In the genomic region with DNA sequence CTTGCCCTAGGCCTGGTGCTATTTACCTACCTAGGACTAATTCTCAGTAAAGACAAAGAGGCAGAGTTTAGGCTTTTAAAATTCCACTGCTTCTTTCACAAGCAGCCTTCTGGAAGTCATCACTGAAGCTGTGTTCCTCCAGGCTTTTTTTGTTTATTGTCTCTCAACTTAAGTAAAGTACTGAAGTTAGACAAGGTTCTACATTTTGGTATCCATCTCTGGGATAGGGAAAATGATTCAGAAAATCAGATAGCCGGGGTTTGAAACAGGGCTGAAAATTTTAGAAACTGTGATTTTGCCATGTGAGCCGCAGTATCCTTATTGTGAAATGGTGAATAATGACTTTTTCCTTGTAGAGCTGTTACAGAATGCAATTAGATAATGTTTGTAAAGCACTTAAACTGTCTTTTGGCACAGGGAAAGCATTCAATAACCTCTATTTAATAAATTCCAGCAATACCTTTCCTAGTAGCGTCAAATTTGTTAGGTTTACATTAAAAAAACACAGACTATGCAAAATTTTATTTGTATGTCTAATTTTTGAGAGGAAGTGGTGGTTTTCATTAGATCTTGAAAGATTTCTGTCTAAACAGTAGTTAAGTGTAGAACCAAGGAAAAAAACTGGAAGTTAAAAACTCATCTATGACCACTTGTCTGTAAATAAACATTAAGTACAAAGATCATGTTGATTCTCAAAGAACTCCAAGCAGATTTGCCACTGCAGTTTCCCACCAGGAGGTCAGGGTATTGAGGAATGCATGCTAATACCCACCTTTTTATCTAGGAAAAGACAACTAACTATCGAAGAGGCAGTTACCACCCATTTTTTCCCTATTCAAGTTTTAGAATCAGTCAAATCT, we compare ENCODE assay signal across 1 cellular context.
A peak's percentile ranks its signal among the peaks of the same experiment; 100 is the strongest.
TF ChIP-seq lines count a peak whose summit lies in the region.

No MANE protein-coding gene starts in this region.

TF ChIP-seq in HepG2, 621 proteins besides CTCF, POLR2A, EP300 and RAD21 (continued from another document and continues in another):
- TF ChIP-seq ZNF781 (CRISPR knock-in tag; IDR thresholded peaks at IDR 0.05; ENCODE audit: borderline replicate concordance, not compliant biosample characterization), result no peak
- TF ChIP-seq SKI (IDR thresholded peaks at IDR 0.05; ENCODE audit: partially characterized antibody), result peak; percentile 11
- TF ChIP-seq ONECUT2 (CRISPR knock-in tag; IDR thresholded peaks at IDR 0.05), result peak; percentile 18; the same call in 1 of the 2 replicates
- TF ChIP-seq ZNF687 (CRISPR knock-in tag; IDR thresholded peaks at IDR 0.05), result no peak
- TF ChIP-seq MAFK (conservative IDR thresholded peaks at IDR 0.05 in 1 of 2, IDR thresholded peaks at IDR 0.05 in 1 of 2; ENCODE audit: low read length in 2 of 2), result peak in 1 of 2 experiments; percentile 42; a peak in 2 of 4 replicates
- TF ChIP-seq ZBTB1 (CRISPR knock-in tag; IDR thresholded peaks at IDR 0.05; ENCODE audit: borderline replicate concordance), result no peak
- peak; percentile 23; the same call in 1 of the 2 replicates for TF ChIP-seq ZNF264 (CRISPR knock-in tag; IDR thresholded peaks at IDR 0.05)
- TF ChIP-seq ZNF503 (CRISPR knock-in tag; IDR thresholded peaks at IDR 0.05), result peak; percentile 69; the same call in 1 of the 2 replicates
- peak; percentile 43 for TF ChIP-seq TCF7 (IDR thresholded peaks at IDR 0.05; ENCODE audit: low read depth)
- TF ChIP-seq, protein P1, sequence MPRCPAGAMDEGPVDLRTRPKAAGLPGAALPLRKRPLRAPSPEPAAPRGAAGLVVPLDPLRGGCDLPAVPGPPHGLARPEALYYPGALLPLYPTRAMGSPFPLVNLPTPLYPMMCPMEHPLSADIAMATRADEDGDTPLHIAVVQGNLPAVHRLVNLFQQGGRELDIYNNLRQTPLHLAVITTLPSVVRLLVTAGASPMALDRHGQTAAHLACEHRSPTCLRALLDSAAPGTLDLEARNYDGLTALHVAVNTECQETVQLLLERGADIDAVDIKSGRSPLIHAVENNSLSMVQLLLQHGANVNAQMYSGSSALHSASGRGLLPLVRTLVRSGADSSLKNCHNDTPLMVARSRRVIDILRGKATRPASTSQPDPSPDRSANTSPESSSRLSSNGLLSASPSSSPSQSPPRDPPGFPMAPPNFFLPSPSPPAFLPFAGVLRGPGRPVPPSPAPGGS (CRISPR knock-in tag; IDR thresholded peaks at IDR 0.05), result no peak
- peak; percentile 53; the same call in 1 of the 2 replicates for TF ChIP-seq GFI1 (CRISPR knock-in tag; IDR thresholded peaks at IDR 0.05; ENCODE audit: borderline replicate concordance)
- peak; percentile 49; the same call in 1 of the 2 replicates for TF ChIP-seq HDAC1 (CRISPR knock-in tag; IDR thresholded peaks at IDR 0.05)
- TF ChIP-seq PHF5A (CRISPR knock-in tag; IDR thresholded peaks at IDR 0.05; ENCODE audit: low read depth, unreplicated experiment), result no peak
- no peak for TF ChIP-seq KDM3A (CRISPR knock-in tag; IDR thresholded peaks at IDR 0.05; ENCODE audit: low read depth)
- peak; percentile 77; the same call in 1 of the 2 replicates for TF ChIP-seq NCOR1 (IDR thresholded peaks at IDR 0.05; ENCODE audit: borderline replicate concordance, low read length)
- TF ChIP-seq ZNF501 (CRISPR knock-in tag; IDR thresholded peaks at IDR 0.05), result no peak
- TF ChIP-seq SPEN (CRISPR knock-in tag; IDR thresholded peaks at IDR 0.05; ENCODE audit: low read depth), result no peak; the same call in 1 of the 2 replicates
- no peak for TF ChIP-seq TCF7L2 (IDR thresholded peaks at IDR 0.05; ENCODE audit: low read depth, low read length)
- TF ChIP-seq, protein P2, sequence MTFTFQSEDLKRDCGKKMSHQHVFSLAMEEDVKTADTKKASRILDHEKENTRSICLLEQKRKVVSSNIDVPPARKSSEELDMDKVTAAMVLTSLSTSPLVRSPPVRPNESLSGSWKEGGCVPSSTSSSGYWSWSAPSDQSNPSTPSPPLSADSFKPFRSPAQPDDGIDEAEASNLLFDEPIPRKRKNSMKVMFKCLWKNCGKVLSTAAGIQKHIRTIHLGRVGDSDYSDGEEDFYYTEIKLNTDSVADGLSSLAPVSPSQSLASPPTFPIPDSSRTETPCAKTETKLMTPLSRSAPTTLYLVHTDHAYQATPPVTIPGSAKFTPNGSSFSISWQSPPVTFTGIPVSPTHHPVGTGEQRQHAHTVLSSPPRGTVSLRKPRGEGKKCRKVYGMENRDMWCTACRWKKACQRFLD (CRISPR knock-in tag; IDR thresholded peaks at IDR 0.05; ENCODE audit: borderline replicate concordance), result no peak
- TF ChIP-seq, protein P3, sequence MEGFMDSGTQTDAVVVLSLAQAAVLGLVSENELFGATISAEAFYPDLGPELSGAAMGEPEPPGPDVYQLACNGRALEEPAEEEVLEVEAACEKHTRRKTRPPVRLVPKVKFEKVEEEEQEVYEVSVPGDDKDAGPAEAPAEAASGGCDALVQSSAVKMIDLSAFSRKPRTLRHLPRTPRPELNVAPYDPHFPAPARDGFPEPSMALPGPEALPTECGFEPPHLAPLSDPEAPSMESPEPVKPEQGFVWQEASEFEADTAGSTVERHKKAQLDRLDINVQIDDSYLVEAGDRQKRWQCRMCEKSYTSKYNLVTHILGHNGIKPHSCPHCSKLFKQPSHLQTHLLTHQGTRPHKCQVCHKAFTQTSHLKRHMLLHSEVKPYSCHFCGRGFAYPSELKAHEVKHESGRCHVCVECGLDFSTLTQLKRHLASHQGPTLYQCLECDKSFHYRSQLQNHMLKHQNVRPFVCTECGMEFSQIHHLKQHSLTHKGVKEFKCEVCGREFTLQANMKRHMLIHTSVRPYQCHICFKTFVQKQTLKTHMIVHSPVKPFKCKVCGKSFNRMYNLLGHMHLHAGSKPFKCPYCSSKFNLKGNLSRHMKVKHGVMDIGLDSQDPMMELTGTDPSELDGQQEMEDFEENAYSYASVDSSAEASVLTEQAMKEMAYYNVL (CRISPR knock-in tag; IDR thresholded peaks at IDR 0.05; ENCODE audit: borderline replicate concordance), result no peak
- TF ChIP-seq, protein P4, sequence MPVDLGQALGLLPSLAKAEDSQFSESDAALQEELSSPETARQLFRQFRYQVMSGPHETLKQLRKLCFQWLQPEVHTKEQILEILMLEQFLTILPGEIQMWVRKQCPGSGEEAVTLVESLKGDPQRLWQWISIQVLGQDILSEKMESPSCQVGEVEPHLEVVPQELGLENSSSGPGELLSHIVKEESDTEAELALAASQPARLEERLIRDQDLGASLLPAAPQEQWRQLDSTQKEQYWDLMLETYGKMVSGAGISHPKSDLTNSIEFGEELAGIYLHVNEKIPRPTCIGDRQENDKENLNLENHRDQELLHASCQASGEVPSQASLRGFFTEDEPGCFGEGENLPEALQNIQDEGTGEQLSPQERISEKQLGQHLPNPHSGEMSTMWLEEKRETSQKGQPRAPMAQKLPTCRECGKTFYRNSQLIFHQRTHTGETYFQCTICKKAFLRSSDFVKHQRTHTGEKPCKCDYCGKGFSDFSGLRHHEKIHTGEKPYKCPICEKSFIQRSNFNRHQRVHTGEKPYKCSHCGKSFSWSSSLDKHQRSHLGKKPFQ (CRISPR knock-in tag; IDR thresholded peaks at IDR 0.05; ENCODE audit: insufficient replicate concordance), result peak; percentile 71
- TF ChIP-seq FOXO1 (CRISPR knock-in tag; IDR thresholded peaks at IDR 0.05), result 0 out of 2 replicates have a peak, but pooled peaks have one; percentile 40
- TF ChIP-seq RXRB (CRISPR knock-in tag; IDR thresholded peaks at IDR 0.05; ENCODE audit: borderline replicate concordance), result peak; percentile 84
- no peak; the same call in 1 of the 2 replicates for TF ChIP-seq GMEB1 (CRISPR knock-in tag; IDR thresholded peaks at IDR 0.05; ENCODE audit: borderline replicate concordance)
- no peak for TF ChIP-seq ZNF558 (CRISPR knock-in tag; IDR thresholded peaks at IDR 0.05; ENCODE audit: borderline replicate concordance)
- TF ChIP-seq ZNF275 (CRISPR knock-in tag; IDR thresholded peaks at IDR 0.05; ENCODE audit: borderline replicate concordance), result no peak
- no peak for TF ChIP-seq MTA3 (CRISPR knock-in tag; IDR thresholded peaks at IDR 0.05)
- peak; percentile 68 for TF ChIP-seq CREM (IDR thresholded peaks at IDR 0.05)
- no peak for TF ChIP-seq CREM (CRISPR knock-in tag; IDR thresholded peaks at IDR 0.05)
- no peak for TF ChIP-seq ZNF329 (CRISPR knock-in tag; IDR thresholded peaks at IDR 0.05; ENCODE audit: low read depth)
- TF ChIP-seq GATAD2A (CRISPR knock-in tag; IDR thresholded peaks at IDR 0.05), result peak; percentile 91
- peak; percentile 40; the same call in 1 of the 2 replicates for TF ChIP-seq GATA4 (IDR thresholded peaks at IDR 0.05; ENCODE audit: borderline replicate concordance, low read depth)
- 0 out of 2 replicates have a peak, but pooled peaks have one; percentile 75 for TF ChIP-seq ZNF557 (CRISPR knock-in tag; IDR thresholded peaks at IDR 0.05)
- no peak for TF ChIP-seq WIZ (CRISPR knock-in tag; IDR thresholded peaks at IDR 0.05)
- TF ChIP-seq ATF1 (CRISPR knock-in tag; IDR thresholded peaks at IDR 0.05), result peak; percentile 14; the same call in 1 of the 2 replicates
- peak; percentile 84 for TF ChIP-seq ISL2 (CRISPR knock-in tag; IDR thresholded peaks at IDR 0.05)
- TF ChIP-seq ZNF841 (CRISPR knock-in tag; IDR thresholded peaks at IDR 0.05; ENCODE audit: borderline replicate concordance), result no peak
- TF ChIP-seq TFDP1 (CRISPR knock-in tag; IDR thresholded peaks at IDR 0.05; ENCODE audit: borderline replicate concordance), result peak; percentile 42; the same call in 1 of the 2 replicates
- TF ChIP-seq ZC3H13 (CRISPR knock-in tag; IDR thresholded peaks at IDR 0.05), result no peak
- TF ChIP-seq ELF3 (CRISPR knock-in tag; IDR thresholded peaks at IDR 0.05), result peak; percentile 72
- TF ChIP-seq MYC (CRISPR knock-in tag; IDR thresholded peaks at IDR 0.05; ENCODE audit: borderline replicate concordance), result no peak
- TF ChIP-seq STAG1 (CRISPR knock-in tag; IDR thresholded peaks at IDR 0.05), result no peak
